10 cellular contexts compared by ENCODE assay signal in the genomic region with DNA sequence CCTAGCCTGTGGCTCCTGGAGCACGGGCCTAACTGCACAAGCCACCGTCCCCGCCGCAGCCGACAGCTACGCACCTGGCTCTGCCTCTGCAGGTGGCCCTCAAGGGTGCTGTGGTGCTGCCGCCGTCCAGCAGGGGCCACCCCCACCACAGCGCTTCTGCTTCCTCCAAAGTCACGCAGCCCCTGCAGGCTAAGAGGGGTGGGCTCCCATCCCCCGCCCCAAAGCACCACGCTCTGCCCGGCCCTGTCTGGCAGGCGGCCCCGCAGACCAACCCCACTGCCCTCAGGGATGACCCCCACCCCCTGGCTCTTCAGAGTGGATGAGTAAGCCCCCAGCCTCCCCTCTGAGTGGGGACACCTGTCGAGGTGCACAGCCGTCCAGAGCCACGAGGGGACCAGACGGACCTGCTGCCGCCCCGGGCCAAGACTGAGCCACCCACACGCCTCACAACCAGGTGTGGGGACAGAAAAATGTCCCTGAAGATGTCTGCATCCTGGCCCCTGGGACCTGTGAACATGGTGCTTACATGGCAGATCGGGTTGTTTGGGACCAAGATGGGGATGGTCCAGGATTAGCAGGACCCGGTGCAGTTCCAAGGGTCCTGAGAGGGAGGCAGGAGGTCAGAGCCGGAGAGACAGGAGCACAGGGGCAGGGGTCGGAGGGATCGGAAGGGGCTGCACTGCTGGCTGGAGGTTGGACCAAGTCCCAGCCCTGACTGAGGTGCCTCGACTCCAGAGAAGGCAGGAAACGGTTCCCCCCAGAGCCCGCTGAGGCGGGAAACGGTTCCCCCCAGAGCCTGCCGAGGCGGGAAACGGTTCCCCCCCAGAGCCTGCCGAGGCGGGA. TPM values are rescaled to one million over a fixed set of nuclear protein-coding genes. Genes with fewer than 3 reads are reported as not detected.
A peak's percentile ranks its signal among the peaks of the same experiment; 100 is the strongest.
DNase-seq lines count a peak whose midpoint lies in the region; ATAC-seq, FAIRE-seq and TF ChIP-seq lines count a peak whose summit lies in the region.
"Had no signal": no experiment of that assay in that cellular context is flagged by ENCODE, and none has a peak within 500 bp of the region (broad histone marks: within the 10 kb centered on the region; RNA-seq: fewer than 3 reads in every experiment).

No MANE protein-coding gene starts in this region.

- CTCF ChIA-PET in T-cell (lab: Charles Lee) = interaction anchor here in 1 of 2 donors (0.6 to 0.7 kb wide), 2 partner anchors 11 to 18 kb away, joined by 3 to 4 read pairs; no protein-coding TSS in a partner anchor

- peaks cover 0 to 19% (median 6%) of the 10 kb centered on the region in 4 donors for H3K36me3 ChIP-seq in transverse colon
- peaks cover 2 to 24% (median 10%) of the 10 kb centered on the region in 3 donors for H3K36me3 ChIP-seq in tibial nerve
- peaks cover 6 to 8% of the 10 kb centered on the region in 2 donors for H3K36me3 ChIP-seq in small intestine (ENCODE audit: control insufficient read depth in 2 of 2, insufficient read depth in 2 of 2, low read length in 2 of 2)

- in situ Hi-C loops in transverse colon (cut with MboI; ENCODE audit: low pct_ligation_motif_present in 1 of 4, low pct_unique_long_range_greater_than_20kb in 1 of 4, low sequenced_read_pairs in 3 of 4) = no loop called here

- WGBS in transverse colon (ENCODE audit: low coverage in 1 of 2), 2 donors = 22% methylated on average over 22 of the region's 37 CpGs; no CpG with 5 or more reads in 1 of the 2 donors
- WGBS in tibial nerve, 2 donors = 33 to 35% methylated on average over 19 to 26 of the region's 37 CpGs
- WGBS in small intestine, 3 donors = 15 to 26% (median 22%) methylated on average over 34 to 37 of the region's 37 CpGs

- intact Hi-C loops in left ventricle myocardium superior (cut with micrococcal nuclease) (no loop called here), transverse colon (cut with DNase I; ENCODE audit: low total_unique reads) (no loop called here)

- H3K4me1 Mint-ChIP-seq in activated T-cell treated with anti-CD3 and anti-CD28 coated beads, Interleukin-2, amount 50 U/mL, for 72 hours (ENCODE audit: low read depth) = peaks cover 10% of the 10 kb centered on the region
- peaks cover 22 to 31% (median 22%) of the 10 kb centered on the region in 3 donors for H3K4me1 Mint-ChIP-seq in T-cell

- H3K4me1 ChIP-seq in transverse colon (peaks cover 19 to 38% (median 31%) of the 10 kb centered on the region in 4 donors), tibial nerve (peaks cover 0 to 40% (median 29%) of the 10 kb centered on the region in 4 donors), small intestine (ENCODE audit: control insufficient read depth in 2 of 2, insufficient read depth in 1 of 2, low read depth in 1 of 2, low read length in 1 of 2) (no peaks in the 10 kb centered on the region)

- H3K9me3 ChIP-seq in transverse colon (no peaks in the 10 kb centered on the region), tibial nerve (no peaks in the 10 kb centered on the region), small intestine (ENCODE audit: control insufficient read depth, low read depth) (no peaks in the 10 kb centered on the region)

- TF ChIP-seq POLR2A in transverse colon (IDR thresholded peaks at IDR 0.05) (no peak), tibial nerve (IDR thresholded peaks at IDR 0.05) (no peak)

- peak in 3 of 5 experiments; percentile 22 to 28 (median 24) for TF ChIP-seq CTCF in transverse colon (IDR thresholded peaks at IDR 0.05)
- peak in 1 of 5 experiments; percentile 14 for TF ChIP-seq CTCF in tibial nerve (IDR thresholded peaks at IDR 0.05)

- H3K27ac ChIP-seq in transverse colon = peak overlapping the region in 2 of 4 donors; percentile 71 to 89
- peak overlapping the region in 1 of 4 donors; percentile 76 for H3K27ac ChIP-seq in tibial nerve
- H3K27ac ChIP-seq in small intestine (ENCODE audit: low read depth in 1 of 2, low read length in 1 of 2) = no peak overlapping the region

- TF ChIP-seq EP300 in transverse colon (IDR thresholded peaks at IDR 0.05; ENCODE audit: low read depth) (no peak), tibial nerve (IDR thresholded peaks at IDR 0.05) (no peak)

- peak; percentile 14 to 35 for ATAC-seq in activated T-cell treated with anti-CD3 and anti-CD28 coated beads, Interleukin-2, amount 50 U/mL, for 72 hours (replicated peaks in 1 of 2)
- peak; percentile 43 to 59 (median 50) for ATAC-seq in T-cell (replicated peaks in 1 of 4)
- ATAC-seq in left ventricle myocardium superior = no peak
- ATAC-seq: activated CD4-positive, alpha-beta T cell treated with anti-CD3 and anti-CD28 coated beads for 36 hours had no signal

- peaks cover 0 to 6% of the 10 kb centered on the region in 2 donors for H3K36me3 Mint-ChIP-seq in activated T-cell treated with anti-CD3 and anti-CD28 coated beads, Interleukin-2, amount 50 U/mL, for 72 hours (ENCODE audit: insufficient read depth in 2 of 2)
- H3K36me3 Mint-ChIP-seq in T-cell = peaks cover 15% of the 10 kb centered on the region

- no peak overlapping the region for H3K4me3 Mint-ChIP-seq in activated T-cell treated with anti-CD3 and anti-CD28 coated beads, Interleukin-2, amount 50 U/mL, for 72 hours
- peak overlapping the region; percentile 6 to 43 (median 23) for H3K4me3 Mint-ChIP-seq in T-cell
- H3K4me3 Mint-ChIP-seq: activated CD4-positive, alpha-beta T cell treated with anti-CD3 and anti-CD28 coated beads for 36 hours had no signal

- no peak for DNase-seq in activated T-cell treated with anti-CD3 and anti-CD28 coated beads, Interleukin-2, amount 50 U/mL, for 72 hours
- DNase-seq in activated T-cell treated with anti-CD3 and anti-CD28 coated beads, Interleukin-2, amount 50 U/mL, for 48 hours = no peak
- peak in 9 of 34 experiments; percentile 16 to 30 (median 20) for DNase-seq in T-cell
- DNase-seq in left ventricle myocardium superior = peak; percentile 37
- no peak for DNase-seq in transverse colon
- no peak for DNase-seq in anterior cingulate cortex (lab: John Stamatoyannopoulos, UW)
- DNase-seq in tibial nerve (ENCODE audit: low spot score in 2 of 2) = no peak
- no peak for DNase-seq in small intestine
- DNase-seq: activated CD4-positive, alpha-beta T cell treated with anti-CD3 and anti-CD28 coated beads for 36 hours; PC-3 had no signal

- no peaks in the 10 kb centered on the region for H3K27me3 Mint-ChIP-seq in activated T-cell treated with anti-CD3 and anti-CD28 coated beads, Interleukin-2, amount 50 U/mL, for 72 hours (ENCODE audit: low read depth)
- no peaks in the 10 kb centered on the region for H3K27me3 Mint-ChIP-seq in T-cell

- no peaks in the 10 kb centered on the region for H3K9me3 Mint-ChIP-seq in activated T-cell treated with anti-CD3 and anti-CD28 coated beads, Interleukin-2, amount 50 U/mL, for 72 hours
- H3K9me3 Mint-ChIP-seq in T-cell = no peaks in the 10 kb centered on the region

- FAIRE-seq in small intestine (lab: Jason Lieb, UNC) = no peak

- POLR2A ChIA-PET in T-cell (lab: Charles Lee) = interaction anchor here (0.6 to 0.7 kb wide), 2 partner anchors 9 to 583 kb away, joined by 3 read pairs; no protein-coding TSS in a partner anchor

- no peak overlapping the region for H3K27ac Mint-ChIP-seq in activated T-cell treated with anti-CD3 and anti-CD28 coated beads, Interleukin-2, amount 50 U/mL, for 72 hours
- peak overlapping the region in 1 of 2 donors; percentile 52 for H3K27ac Mint-ChIP-seq in T-cell
- H3K27ac Mint-ChIP-seq: activated CD4-positive, alpha-beta T cell treated with anti-CD3 and anti-CD28 coated beads for 36 hours had no signal

- H3K4me3 ChIP-seq in transverse colon (no peak overlapping the region), tibial nerve (no peak overlapping the region), small intestine (ENCODE audit: low read depth in 1 of 2, low read length in 2 of 2) (no peak overlapping the region)

- H3K27me3 ChIP-seq in transverse colon (no peaks in the 10 kb centered on the region), tibial nerve (peaks cover 0 to 21% of the 10 kb centered on the region in 2 donors), small intestine (ENCODE audit: control insufficient read depth in 2 of 2, insufficient read depth in 2 of 2, low read length in 2 of 2) (no peaks in the 10 kb centered on the region)

RNA-seq across cellular contexts. Expression of a gene that starts 9.0 kb away (rescaled TPM):
- 10 to 100 TPM; 11.1 to 29.4 TPM for total RNA-seq in activated T-cell treated with anti-CD3 and anti-CD28 coated beads, Interleukin-2, amount 50 U/mL, for 72 hours
- total RNA-seq in T-cell = 10 to 100 TPM; 10.6 to 26.9 (median 23.5) TPM
- 10.2 TPM for total RNA-seq in left ventricle myocardium superior
- 100 to 1,000 TPM in 3 of 4 donors, 10 to 100 TPM in 1; 84.9 to 360 (median 169) TPM for total RNA-seq in transverse colon
- total RNA-seq in tibial nerve = 10 to 100 TPM; 29.3 to 53.0 (median 39.6) TPM
- polyA plus RNA-seq in small intestine = 100 to 1,000 TPM in 2 of 3 donors, 10 to 100 TPM in 1; 69.2 to 113 (median 102) TPM

RNA-seq across cellular contexts. Expression of a gene that starts 11.9 kb away (rescaled TPM):
- total RNA-seq in activated T-cell treated with anti-CD3 and anti-CD28 coated beads, Interleukin-2, amount 50 U/mL, for 72 hours = 10 to 100 TPM; 20.8 to 28.4 TPM
- total RNA-seq in T-cell = 10 to 100 TPM; 38.0 to 50.9 (median 43.7) TPM
- total RNA-seq in left ventricle myocardium superior = 9.6 TPM
- total RNA-seq in transverse colon = 10 to 100 TPM in 3 of 4 donors, 1 to 10 TPM in 1; 8.6 to 30.2 (median 16.9) TPM
- total RNA-seq in tibial nerve = 10 to 100 TPM; 10.8 to 21.3 (median 11.2) TPM
- polyA plus RNA-seq in small intestine = 10 to 100 TPM in 1 of 3 donors, 1 to 10 TPM in 2; 8.9 to 10.6 (median 8.9) TPM

RNA-seq across cellular contexts. Expression of a gene that starts 19.5 kb away (rescaled TPM):
- not detected for total RNA-seq in activated T-cell treated with anti-CD3 and anti-CD28 coated beads, Interleukin-2, amount 50 U/mL, for 72 hours
- under 1 TPM in 1 of 5 donors, not detected in 4; 0.19 TPM for total RNA-seq in T-cell
- not detected for total RNA-seq in left ventricle myocardium superior
- total RNA-seq in transverse colon = under 1 TPM in 2 of 4 donors, not detected in 2; 0.41 to 0.95 TPM
- 10 to 100 TPM in 2 of 4 donors, 1 to 10 TPM in 2; 5.7 to 18.6 (median 12.1) TPM for total RNA-seq in tibial nerve
- polyA plus RNA-seq in small intestine = 1 to 10 TPM in 1 of 3 donors, under 1 TPM in 2; 0.81 to 1.4 (median 0.89) TPM
- total RNA-seq: activated CD4-positive, alpha-beta T cell treated with anti-CD3 and anti-CD28 coated beads for 36 hours; PC-3 had no signal

Comparison
In these comparisons a context has a peak if more than half of its experiments do, and no peak if none do; other contexts are left out.
1. H3K4me3 Mint-ChIP-seq: peak in T-cell (3 of 3); none in activated T-cell treated with anti-CD3 and anti-CD28 coated beads, Interleukin-2, amount 50 U/mL, for 72 hours (0 of 2).